ENCODE assay signal across 8 cellular contexts in the genomic region with DNA sequence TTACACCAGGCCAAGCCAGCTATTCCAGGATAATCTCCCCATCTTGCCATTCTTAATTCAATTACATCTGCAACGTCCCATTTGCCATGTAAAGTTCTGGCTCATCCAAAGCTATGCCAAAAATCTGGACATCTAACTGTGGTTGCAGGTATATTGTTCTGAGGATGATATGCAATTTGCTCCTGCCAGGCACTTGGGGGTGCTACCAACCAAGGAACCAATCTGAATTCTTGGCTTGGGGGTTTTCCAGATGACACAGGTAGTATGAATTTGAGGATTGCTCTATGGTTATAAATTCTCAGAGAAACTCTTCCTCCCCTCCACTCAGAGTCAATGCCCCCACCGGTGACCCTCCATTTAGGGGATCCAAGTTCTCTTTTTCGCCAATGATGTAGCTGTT. TPM values are rescaled to one million over a fixed set of nuclear protein-coding genes. Genes with fewer than 3 reads are reported as not detected.
A peak's percentile ranks its signal among the peaks of the same experiment; 100 is the strongest.
DNase-seq lines count a peak whose midpoint lies in the region; ATAC-seq lines count a peak whose summit lies in the region.

No MANE protein-coding gene starts in this region.

- no peak overlapping the region for H3K4me3 Mint-ChIP-seq in activated CD8-positive, alpha-beta memory T cell treated with anti-CD3 and anti-CD28 coated beads, Interleukin-2, amount 10 ng/mL, durations not matched to agents 7 days and 5 days
- H3K4me3 Mint-ChIP-seq in stimulated activated naive CD8-positive, alpha-beta T cell treated with anti-CD3 and anti-CD28 coated beads, Interleukin-15, amount 100 ng/mL, for 72 hours: no peak overlapping the region

- no peaks in the 10 kb centered on the region for H3K27me3 Mint-ChIP-seq in activated CD8-positive, alpha-beta memory T cell treated with anti-CD3 and anti-CD28 coated beads, Interleukin-2, amount 10 ng/mL, durations not matched to agents 7 days and 5 days
- H3K27me3 Mint-ChIP-seq in stimulated activated naive CD8-positive, alpha-beta T cell treated with anti-CD3 and anti-CD28 coated beads, Interleukin-15, amount 100 ng/mL, for 72 hours: no peaks in the 10 kb centered on the region

- intact Hi-C loops in head of caudate nucleus (cut with DNase I): loop anchor here (10.0 kb wide), 2 partner anchors 332 to 432 kb away; no protein-coding TSS in a partner anchor

- H3K27ac Mint-ChIP-seq in activated CD8-positive, alpha-beta memory T cell treated with anti-CD3 and anti-CD28 coated beads, Interleukin-2, amount 10 ng/mL, durations not matched to agents 7 days and 5 days: no peak overlapping the region
- no peak overlapping the region for H3K27ac Mint-ChIP-seq in stimulated activated naive CD8-positive, alpha-beta T cell treated with anti-CD3 and anti-CD28 coated beads, Interleukin-15, amount 100 ng/mL, for 72 hours

- peaks cover 3% of the 10 kb centered on the region for H3K4me1 Mint-ChIP-seq in activated CD8-positive, alpha-beta memory T cell treated with anti-CD3 and anti-CD28 coated beads, Interleukin-2, amount 10 ng/mL, durations not matched to agents 7 days and 5 days
- peaks cover 15% of the 10 kb centered on the region for H3K4me1 Mint-ChIP-seq in stimulated activated naive CD8-positive, alpha-beta T cell treated with anti-CD3 and anti-CD28 coated beads, Interleukin-15, amount 100 ng/mL, for 72 hours

- DNase-seq in DMS53 (lab: John Stamatoyannopoulos, UW): peak; percentile 76
- peak; percentile 27 for DNase-seq in HuH-7.5 (ENCODE audit: low spot score)
- DNase-seq in activated CD8-positive, alpha-beta memory T cell treated with anti-CD3 and anti-CD28 coated beads, Interleukin-2, amount 10 ng/mL, durations not matched to agents 7 days and 5 days: peak; percentile 47
- peak in 27 of 42 donors; percentile 11 to 76 (median 49) for DNase-seq in head of caudate nucleus
- peak; percentile 49 to 68 for DNase-seq in stimulated activated naive CD8-positive, alpha-beta T cell treated with anti-CD3 and anti-CD28 coated beads, Interleukin-15, amount 100 ng/mL, for 72 hours

- H3K36me3 Mint-ChIP-seq in activated CD8-positive, alpha-beta memory T cell treated with anti-CD3 and anti-CD28 coated beads, Interleukin-2, amount 10 ng/mL, durations not matched to agents 7 days and 5 days: no peaks in the 10 kb centered on the region

- H3K9me3 Mint-ChIP-seq in activated CD8-positive, alpha-beta memory T cell treated with anti-CD3 and anti-CD28 coated beads, Interleukin-2, amount 10 ng/mL, durations not matched to agents 7 days and 5 days (ENCODE audit: low read depth): no peaks in the 10 kb centered on the region
- H3K9me3 Mint-ChIP-seq in stimulated activated naive CD8-positive, alpha-beta T cell treated with anti-CD3 and anti-CD28 coated beads, Interleukin-15, amount 100 ng/mL, for 72 hours: no peaks in the 10 kb centered on the region

- CTCF ChIA-PET in activated CD8-positive, alpha-beta memory T cell treated with anti-CD3 and anti-CD28 coated beads, Interleukin-2, amount 10 ng/mL, durations not matched to agents 7 days and 5 days (lab: Charles Lee): interaction anchor here (0.7 to 3.8 kb wide), 20 partner anchors 13 to 984 kb away, joined by 3 to 24 read pairs (median 4); no protein-coding TSS in a partner anchor

- no peak for ATAC-seq in activated CD8-positive, alpha-beta memory T cell treated with anti-CD3 and anti-CD28 coated beads, Interleukin-2, amount 10 ng/mL, durations not matched to agents 7 days and 5 days
- peak; percentile 74 for ATAC-seq in stimulated activated naive CD8-positive, alpha-beta T cell treated with anti-CD3 and anti-CD28 coated beads, Interleukin-15, amount 100 ng/mL, for 72 hours
- ATAC-seq in GM18868 (IDR thresholded peaks at IDR 0.05; ENCODE audit: unreplicated experiment) (no peak), GM21529 (IDR thresholded peaks at IDR 0.05; ENCODE audit: unreplicated experiment) (no peak), HG02884 (IDR thresholded peaks at IDR 0.05; ENCODE audit: unreplicated experiment) (no peak)

RNA-seq across cellular contexts. Expression of a gene that starts 33.0 kb away (rescaled TPM):
- total RNA-seq in activated CD8-positive, alpha-beta memory T cell treated with anti-CD3 and anti-CD28 coated beads, Interleukin-2, amount 10 ng/mL, durations not matched to agents 7 days and 5 days: 10 to 100 TPM; 11.3 to 13.1 TPM
